Comparison of ENCODE assay signal across 1 cellular context in the genomic region with DNA sequence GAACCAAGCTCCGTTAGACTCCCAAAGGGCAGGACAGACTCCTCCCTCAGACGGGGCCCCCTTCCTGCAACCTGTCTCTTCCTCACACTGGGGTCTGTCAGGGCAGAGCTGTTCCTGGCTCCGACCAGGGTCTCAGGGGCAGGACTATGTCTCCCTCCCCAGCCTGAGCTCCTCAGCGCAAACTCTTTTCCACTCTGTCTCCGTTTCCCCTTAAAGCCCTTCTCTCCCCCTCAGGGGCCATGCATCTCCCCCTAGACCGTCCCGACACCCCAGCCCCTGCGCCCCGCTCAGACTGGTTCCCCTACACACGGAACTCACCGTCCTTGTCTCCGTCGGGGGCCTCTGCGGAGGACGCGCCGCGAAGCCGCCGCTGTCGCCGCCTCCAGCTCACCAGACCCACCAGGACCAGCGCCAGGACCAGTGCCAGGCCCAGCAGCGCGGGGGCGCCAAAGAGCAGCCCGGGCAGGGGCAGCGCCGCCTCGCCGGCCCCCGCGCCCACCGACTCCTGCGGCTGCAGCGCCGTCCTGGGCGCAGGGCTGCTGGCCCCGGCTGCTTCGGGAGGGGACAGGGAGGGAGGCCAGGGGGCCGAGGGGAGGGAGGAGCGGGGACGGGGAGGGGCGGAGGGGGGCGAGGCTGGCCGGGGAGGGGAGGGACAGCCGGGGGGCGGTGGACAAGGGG.
A peak's percentile ranks its signal among the peaks of the same experiment; 100 is the strongest.
TF ChIP-seq lines count a peak whose summit lies in the region.

No MANE protein-coding gene starts in this region.

TF ChIP-seq in GM12878, 131 proteins besides CTCF, POLR2A, EP300 and RAD21 (continued from another document and continues in another):
- TF ChIP-seq, protein P1, sequence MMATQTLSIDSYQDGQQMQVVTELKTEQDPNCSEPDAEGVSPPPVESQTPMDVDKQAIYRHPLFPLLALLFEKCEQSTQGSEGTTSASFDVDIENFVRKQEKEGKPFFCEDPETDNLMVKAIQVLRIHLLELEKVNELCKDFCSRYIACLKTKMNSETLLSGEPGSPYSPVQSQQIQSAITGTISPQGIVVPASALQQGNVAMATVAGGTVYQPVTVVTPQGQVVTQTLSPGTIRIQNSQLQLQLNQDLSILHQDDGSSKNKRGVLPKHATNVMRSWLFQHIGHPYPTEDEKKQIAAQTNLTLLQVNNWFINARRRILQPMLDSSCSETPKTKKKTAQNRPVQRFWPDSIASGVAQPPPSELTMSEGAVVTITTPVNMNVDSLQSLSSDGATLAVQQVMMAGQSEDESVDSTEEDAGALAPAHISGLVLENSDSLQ (IDR thresholded peaks at IDR 0.05) = no peak
- no peak for TF ChIP-seq KAT2A (conservative IDR thresholded peaks at IDR 0.05; ENCODE audit: control insufficient read depth, low read depth, low read length)
- TF ChIP-seq, protein P2, sequence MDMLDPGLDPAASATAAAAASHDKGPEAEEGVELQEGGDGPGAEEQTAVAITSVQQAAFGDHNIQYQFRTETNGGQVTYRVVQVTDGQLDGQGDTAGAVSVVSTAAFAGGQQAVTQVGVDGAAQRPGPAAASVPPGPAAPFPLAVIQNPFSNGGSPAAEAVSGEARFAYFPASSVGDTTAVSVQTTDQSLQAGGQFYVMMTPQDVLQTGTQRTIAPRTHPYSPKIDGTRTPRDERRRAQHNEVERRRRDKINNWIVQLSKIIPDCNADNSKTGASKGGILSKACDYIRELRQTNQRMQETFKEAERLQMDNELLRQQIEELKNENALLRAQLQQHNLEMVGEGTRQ (IDR thresholded peaks at IDR 0.05; ENCODE audit: borderline replicate concordance, low read depth, low read length) = no peak
- TF ChIP-seq SUZ12 (IDR thresholded peaks at IDR 0.05; ENCODE audit: unreplicated experiment) = no peak
- TF ChIP-seq, protein P3, sequence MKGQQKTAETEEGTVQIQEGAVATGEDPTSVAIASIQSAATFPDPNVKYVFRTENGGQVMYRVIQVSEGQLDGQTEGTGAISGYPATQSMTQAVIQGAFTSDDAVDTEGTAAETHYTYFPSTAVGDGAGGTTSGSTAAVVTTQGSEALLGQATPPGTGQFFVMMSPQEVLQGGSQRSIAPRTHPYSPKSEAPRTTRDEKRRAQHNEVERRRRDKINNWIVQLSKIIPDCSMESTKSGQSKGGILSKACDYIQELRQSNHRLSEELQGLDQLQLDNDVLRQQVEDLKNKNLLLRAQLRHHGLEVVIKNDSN (IDR thresholded peaks at IDR 0.05; ENCODE audit: borderline replicate concordance, extremely low read length, insufficient read depth, low read depth, low read length) = no peak
- no peak for TF ChIP-seq ATF7 (IDR thresholded peaks at IDR 0.05; ENCODE audit: low read depth)
- TF ChIP-seq KLF5 (IDR thresholded peaks at IDR 0.05; ENCODE audit: partially characterized antibody) = no peak
- peak in 1 of 2 experiments; percentile 32; a peak in 1 of 4 replicates for TF ChIP-seq IKZF2 (IDR thresholded peaks at IDR 0.05)
- no peak for TF ChIP-seq ZSCAN29 (IDR thresholded peaks at IDR 0.05)
- TF ChIP-seq, protein P4, sequence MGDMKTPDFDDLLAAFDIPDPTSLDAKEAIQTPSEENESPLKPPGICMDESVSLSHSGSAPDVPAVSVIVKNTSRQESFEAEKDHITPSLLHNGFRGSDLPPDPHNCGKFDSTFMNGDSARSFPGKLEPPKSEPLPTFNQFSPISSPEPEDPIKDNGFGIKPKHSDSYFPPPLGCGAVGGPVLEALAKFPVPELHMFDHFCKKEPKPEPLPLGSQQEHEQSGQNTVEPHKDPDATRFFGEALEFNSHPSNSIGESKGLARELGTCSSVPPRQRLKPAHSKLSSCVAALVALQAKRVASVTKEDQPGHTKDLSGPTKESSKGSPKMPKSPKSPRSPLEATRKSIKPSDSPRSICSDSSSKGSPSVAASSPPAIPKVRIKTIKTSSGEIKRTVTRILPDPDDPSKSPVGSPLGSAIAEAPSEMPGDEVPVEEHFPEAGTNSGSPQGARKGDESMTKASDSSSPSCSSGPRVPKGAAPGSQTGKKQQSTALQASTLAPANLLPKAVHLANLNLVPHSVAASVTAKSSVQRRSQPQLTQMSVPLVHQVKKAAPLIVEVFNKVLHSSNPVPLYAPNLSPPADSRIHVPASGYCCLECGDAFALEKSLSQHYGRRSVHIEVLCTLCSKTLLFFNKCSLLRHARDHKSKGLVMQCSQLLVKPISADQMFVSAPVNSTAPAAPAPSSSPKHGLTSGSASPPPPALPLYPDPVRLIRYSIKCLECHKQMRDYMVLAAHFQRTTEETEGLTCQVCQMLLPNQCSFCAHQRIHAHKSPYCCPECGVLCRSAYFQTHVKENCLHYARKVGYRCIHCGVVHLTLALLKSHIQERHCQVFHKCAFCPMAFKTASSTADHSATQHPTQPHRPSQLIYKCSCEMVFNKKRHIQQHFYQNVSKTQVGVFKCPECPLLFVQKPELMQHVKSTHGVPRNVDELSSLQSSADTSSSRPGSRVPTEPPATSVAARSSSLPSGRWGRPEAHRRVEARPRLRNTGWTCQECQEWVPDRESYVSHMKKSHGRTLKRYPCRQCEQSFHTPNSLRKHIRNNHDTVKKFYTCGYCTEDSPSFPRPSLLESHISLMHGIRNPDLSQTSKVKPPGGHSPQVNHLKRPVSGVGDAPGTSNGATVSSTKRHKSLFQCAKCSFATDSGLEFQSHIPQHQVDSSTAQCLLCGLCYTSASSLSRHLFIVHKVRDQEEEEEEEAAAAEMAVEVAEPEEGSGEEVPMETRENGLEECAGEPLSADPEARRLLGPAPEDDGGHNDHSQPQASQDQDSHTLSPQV (IDR thresholded peaks at IDR 0.05) = no peak
- TF ChIP-seq, protein P5, sequence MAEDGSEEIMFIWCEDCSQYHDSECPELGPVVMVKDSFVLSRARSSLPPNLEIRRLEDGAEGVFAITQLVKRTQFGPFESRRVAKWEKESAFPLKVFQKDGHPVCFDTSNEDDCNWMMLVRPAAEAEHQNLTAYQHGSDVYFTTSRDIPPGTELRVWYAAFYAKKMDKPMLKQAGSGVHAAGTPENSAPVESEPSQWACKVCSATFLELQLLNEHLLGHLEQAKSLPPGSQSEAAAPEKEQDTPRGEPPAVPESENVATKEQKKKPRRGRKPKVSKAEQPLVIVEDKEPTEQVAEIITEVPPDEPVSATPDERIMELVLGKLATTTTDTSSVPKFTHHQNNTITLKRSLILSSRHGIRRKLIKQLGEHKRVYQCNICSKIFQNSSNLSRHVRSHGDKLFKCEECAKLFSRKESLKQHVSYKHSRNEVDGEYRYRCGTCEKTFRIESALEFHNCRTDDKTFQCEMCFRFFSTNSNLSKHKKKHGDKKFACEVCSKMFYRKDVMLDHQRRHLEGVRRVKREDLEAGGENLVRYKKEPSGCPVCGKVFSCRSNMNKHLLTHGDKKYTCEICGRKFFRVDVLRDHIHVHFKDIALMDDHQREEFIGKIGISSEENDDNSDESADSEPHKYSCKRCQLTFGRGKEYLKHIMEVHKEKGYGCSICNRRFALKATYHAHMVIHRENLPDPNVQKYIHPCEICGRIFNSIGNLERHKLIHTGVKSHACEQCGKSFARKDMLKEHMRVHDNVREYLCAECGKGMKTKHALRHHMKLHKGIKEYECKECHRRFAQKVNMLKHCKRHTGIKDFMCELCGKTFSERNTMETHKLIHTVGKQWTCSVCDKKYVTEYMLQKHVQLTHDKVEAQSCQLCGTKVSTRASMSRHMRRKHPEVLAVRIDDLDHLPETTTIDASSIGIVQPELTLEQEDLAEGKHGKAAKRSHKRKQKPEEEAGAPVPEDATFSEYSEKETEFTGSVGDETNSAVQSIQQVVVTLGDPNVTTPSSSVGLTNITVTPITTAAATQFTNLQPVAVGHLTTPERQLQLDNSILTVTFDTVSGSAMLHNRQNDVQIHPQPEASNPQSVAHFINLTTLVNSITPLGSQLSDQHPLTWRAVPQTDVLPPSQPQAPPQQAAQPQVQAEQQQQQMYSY (CRISPR knock-in tag; IDR thresholded peaks at IDR 0.05) = no peak
- TF ChIP-seq ZNF274 (IDR thresholded peaks at IDR 0.05; ENCODE audit: insufficient read depth, insufficient read length) = no peak
- TF ChIP-seq YY1 (IDR thresholded peaks at IDR 0.05; ENCODE audit: low read depth, low read length) = peak; percentile 68
- TF ChIP-seq, protein P6, sequence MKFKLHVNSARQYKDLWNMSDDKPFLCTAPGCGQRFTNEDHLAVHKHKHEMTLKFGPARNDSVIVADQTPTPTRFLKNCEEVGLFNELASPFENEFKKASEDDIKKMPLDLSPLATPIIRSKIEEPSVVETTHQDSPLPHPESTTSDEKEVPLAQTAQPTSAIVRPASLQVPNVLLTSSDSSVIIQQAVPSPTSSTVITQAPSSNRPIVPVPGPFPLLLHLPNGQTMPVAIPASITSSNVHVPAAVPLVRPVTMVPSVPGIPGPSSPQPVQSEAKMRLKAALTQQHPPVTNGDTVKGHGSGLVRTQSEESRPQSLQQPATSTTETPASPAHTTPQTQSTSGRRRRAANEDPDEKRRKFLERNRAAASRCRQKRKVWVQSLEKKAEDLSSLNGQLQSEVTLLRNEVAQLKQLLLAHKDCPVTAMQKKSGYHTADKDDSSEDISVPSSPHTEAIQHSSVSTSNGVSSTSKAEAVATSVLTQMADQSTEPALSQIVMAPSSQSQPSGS (IDR thresholded peaks at IDR 0.05; ENCODE audit: low read length) = no peak
- no peak for TF ChIP-seq FOS (IDR thresholded peaks at IDR 0.05; ENCODE audit: borderline replicate concordance, extremely low read depth, insufficient read length)
- TF ChIP-seq NR2C2 (IDR thresholded peaks at IDR 0.05; ENCODE audit: borderline replicate concordance, control insufficient read depth, insufficient read length, low read depth) = no peak
- peak; percentile 11; the same call in 1 of the 3 replicates for TF ChIP-seq POU2F2 (IDR thresholded peaks at IDR 0.05; ENCODE audit: borderline replicate concordance, low read depth, low read length)
- TF ChIP-seq IKZF1 (conservative IDR thresholded peaks at IDR 0.05) = no peak; the same call in 1 of the 2 replicates
- TF ChIP-seq, protein P7, sequence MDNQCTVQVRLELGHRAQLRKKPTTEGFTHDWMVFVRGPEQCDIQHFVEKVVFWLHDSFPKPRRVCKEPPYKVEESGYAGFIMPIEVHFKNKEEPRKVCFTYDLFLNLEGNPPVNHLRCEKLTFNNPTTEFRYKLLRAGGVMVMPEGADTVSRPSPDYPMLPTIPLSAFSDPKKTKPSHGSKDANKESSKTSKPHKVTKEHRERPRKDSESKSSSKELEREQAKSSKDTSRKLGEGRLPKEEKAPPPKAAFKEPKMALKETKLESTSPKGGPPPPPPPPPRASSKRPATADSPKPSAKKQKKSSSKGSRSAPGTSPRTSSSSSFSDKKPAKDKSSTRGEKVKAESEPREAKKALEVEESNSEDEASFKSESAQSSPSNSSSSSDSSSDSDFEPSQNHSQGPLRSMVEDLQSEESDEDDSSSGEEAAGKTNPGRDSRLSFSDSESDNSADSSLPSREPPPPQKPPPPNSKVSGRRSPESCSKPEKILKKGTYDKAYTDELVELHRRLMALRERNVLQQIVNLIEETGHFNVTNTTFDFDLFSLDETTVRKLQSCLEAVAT (IDR thresholded peaks at IDR 0.05) = peak; percentile 87
- no peak for TF ChIP-seq RFX5 (IDR thresholded peaks at IDR 0.05; ENCODE audit: low read depth, low read length)
- TF ChIP-seq SMARCA5 (IDR thresholded peaks at IDR 0.05) = peak; percentile 94
- no peak for TF ChIP-seq IRF4 (IDR thresholded peaks at IDR 0.05; ENCODE audit: low read depth, low read length)
- no peak for TF ChIP-seq MYB (IDR thresholded peaks at IDR 0.05; ENCODE audit: borderline replicate concordance, low read depth, low read length)
- peak; percentile 67 for TF ChIP-seq SMAD1 (IDR thresholded peaks at IDR 0.05; ENCODE audit: low read depth, partially characterized antibody)
- no peak for TF ChIP-seq BRCA1 (IDR thresholded peaks at IDR 0.05; ENCODE audit: low read depth, low read length)
- TF ChIP-seq RB1 (IDR thresholded peaks at IDR 0.05; ENCODE audit: borderline replicate concordance) = no peak; the same call in 1 of the 2 replicates
- TF ChIP-seq SMAD5 (IDR thresholded peaks at IDR 0.05; ENCODE audit: low read depth) = no peak
- TF ChIP-seq, protein P8, sequence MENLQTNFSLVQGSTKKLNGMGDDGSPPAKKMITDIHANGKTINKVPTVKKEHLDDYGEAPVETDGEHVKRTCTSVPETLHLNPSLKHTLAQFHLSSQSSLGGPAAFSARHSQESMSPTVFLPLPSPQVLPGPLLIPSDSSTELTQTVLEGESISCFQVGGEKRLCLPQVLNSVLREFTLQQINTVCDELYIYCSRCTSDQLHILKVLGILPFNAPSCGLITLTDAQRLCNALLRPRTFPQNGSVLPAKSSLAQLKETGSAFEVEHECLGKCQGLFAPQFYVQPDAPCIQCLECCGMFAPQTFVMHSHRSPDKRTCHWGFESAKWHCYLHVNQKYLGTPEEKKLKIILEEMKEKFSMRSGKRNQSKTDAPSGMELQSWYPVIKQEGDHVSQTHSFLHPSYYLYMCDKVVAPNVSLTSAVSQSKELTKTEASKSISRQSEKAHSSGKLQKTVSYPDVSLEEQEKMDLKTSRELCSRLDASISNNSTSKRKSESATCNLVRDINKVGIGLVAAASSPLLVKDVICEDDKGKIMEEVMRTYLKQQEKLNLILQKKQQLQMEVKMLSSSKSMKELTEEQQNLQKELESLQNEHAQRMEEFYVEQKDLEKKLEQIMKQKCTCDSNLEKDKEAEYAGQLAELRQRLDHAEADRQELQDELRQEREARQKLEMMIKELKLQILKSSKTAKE (IDR thresholded peaks at IDR 0.05; ENCODE audit: low read depth, poor library complexity, severe bottlenecking) = no peak
- no peak for TF ChIP-seq SPI1 (IDR thresholded peaks at IDR 0.05; ENCODE audit: borderline replicate concordance, insufficient read depth, low read depth, low read length)
- TF ChIP-seq, protein P9, sequence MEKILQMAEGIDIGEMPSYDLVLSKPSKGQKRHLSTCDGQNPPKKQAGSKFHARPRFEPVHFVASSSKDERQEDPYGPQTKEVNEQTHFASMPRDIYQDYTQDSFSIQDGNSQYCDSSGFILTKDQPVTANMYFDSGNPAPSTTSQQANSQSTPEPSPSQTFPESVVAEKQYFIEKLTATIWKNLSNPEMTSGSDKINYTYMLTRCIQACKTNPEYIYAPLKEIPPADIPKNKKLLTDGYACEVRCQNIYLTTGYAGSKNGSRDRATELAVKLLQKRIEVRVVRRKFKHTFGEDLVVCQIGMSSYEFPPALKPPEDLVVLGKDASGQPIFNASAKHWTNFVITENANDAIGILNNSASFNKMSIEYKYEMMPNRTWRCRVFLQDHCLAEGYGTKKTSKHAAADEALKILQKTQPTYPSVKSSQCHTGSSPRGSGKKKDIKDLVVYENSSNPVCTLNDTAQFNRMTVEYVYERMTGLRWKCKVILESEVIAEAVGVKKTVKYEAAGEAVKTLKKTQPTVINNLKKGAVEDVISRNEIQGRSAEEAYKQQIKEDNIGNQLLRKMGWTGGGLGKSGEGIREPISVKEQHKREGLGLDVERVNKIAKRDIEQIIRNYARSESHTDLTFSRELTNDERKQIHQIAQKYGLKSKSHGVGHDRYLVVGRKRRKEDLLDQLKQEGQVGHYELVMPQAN (conservative IDR thresholded peaks at IDR 0.05) = no peak
- peak; percentile 45 to 79; a peak in 3 of 4 replicates for TF ChIP-seq BHLHE40 (IDR thresholded peaks at IDR 0.05; ENCODE audit: borderline replicate concordance in 1 of 2, low read depth in 2 of 2, low read length in 1 of 2)
- TF ChIP-seq, protein P10, sequence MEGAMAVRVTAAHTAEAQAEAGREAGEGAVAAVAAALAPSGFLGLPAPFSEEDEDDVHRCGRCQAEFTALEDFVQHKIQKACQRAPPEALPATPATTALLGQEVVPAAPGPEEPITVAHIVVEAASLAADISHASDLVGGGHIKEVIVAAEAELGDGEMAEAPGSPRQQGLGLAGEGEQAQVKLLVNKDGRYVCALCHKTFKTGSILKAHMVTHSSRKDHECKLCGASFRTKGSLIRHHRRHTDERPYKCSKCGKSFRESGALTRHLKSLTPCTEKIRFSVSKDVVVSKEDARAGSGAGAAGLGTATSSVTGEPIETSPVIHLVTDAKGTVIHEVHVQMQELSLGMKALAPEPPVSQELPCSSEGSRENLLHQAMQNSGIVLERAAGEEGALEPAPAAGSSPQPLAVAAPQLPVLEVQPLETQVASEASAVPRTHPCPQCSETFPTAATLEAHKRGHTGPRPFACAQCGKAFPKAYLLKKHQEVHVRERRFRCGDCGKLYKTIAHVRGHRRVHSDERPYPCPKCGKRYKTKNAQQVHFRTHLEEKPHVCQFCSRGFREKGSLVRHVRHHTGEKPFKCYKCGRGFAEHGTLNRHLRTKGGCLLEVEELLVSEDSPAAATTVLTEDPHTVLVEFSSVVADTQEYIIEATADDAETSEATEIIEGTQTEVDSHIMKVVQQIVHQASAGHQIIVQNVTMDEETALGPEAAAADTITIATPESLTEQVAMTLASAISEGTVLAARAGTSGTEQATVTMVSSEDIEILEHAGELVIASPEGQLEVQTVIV (IDR thresholded peaks at IDR 0.05; ENCODE audit: borderline replicate concordance, partially characterized antibody) = no peak
